Comparison of ENCODE assay signal across 12 cellular contexts in the genomic region with DNA sequence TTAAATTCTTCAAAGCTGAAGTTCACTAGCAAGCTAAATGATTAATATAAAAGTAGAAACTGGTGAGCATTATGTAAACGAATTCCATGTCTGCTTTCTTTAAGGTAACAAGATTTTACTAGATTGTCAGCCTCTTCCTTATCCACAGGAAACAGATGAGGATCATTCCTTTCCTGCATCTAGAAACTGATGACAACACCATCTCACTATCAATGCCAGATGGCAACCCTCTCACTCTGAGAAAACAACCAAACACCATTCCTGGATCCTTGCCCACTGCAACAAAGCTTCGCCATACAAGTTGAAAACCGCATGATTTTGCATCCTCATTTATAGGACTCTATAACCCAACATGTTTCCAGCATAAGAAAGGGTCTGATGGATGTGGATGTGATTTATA.
DNase-seq lines count a peak whose midpoint lies in the region; ATAC-seq, FAIRE-seq and TF ChIP-seq lines count a peak whose summit lies in the region.
"Had no signal": no experiment of that assay in that cellular context is flagged by ENCODE, and none has a peak within 500 bp of the region (broad histone marks: within the 10 kb centered on the region; RNA-seq: fewer than 3 reads in every experiment).

No MANE protein-coding gene starts in this region.

- H3K27ac Mint-ChIP-seq in chondrocyte (ENCODE audit: unreplicated experiment) = peak overlapping the region; percentile 19
- H3K27ac Mint-ChIP-seq: activated B cell treated with CpG ODN at 0.5 μM for 24 hours; activated naive CD8-positive, alpha-beta T cell treated with anti-CD3 and anti-CD28 coated beads, Interleukin-2, amount 10 ng/mL, durations not matched to agents 7 days and 5 days had no signal

- peaks cover 13% of the 10 kb centered on the region for H3K36me3 Mint-ChIP-seq in chondrocyte (ENCODE audit: low read depth)
- H3K36me3 Mint-ChIP-seq: activated naive CD8-positive, alpha-beta T cell treated with anti-CD3 and anti-CD28 coated beads, Interleukin-2, amount 10 ng/mL, durations not matched to agents 7 days and 5 days had no signal

- no peak overlapping the region for H3K4me3 Mint-ChIP-seq in chondrocyte (ENCODE audit: unreplicated experiment)
- H3K4me3 Mint-ChIP-seq: activated B cell treated with CpG ODN at 0.5 μM for 24 hours; activated naive CD8-positive, alpha-beta T cell treated with anti-CD3 and anti-CD28 coated beads, Interleukin-2, amount 10 ng/mL, durations not matched to agents 7 days and 5 days had no signal

- H3K9me3 Mint-ChIP-seq in chondrocyte (ENCODE audit: low read depth) = no peaks in the 10 kb centered on the region
- H3K9me3 Mint-ChIP-seq: activated B cell treated with CpG ODN at 0.5 μM for 24 hours; activated naive CD8-positive, alpha-beta T cell treated with anti-CD3 and anti-CD28 coated beads, Interleukin-2, amount 10 ng/mL, durations not matched to agents 7 days and 5 days had no signal

- TF ChIP-seq CTCF in chondrocyte (IDR thresholded peaks at IDR 0.05) (no peak), prostate gland (IDR thresholded peaks at IDR 0.05) (no peak)

- TF ChIP-seq POLR2A in GM12892 (IDR thresholded peaks at IDR 0.05; ENCODE audit: low read depth, low read length) = no peak
- TF ChIP-seq POLR2A in prostate gland (IDR thresholded peaks at IDR 0.05) = no peak

- no peaks in the 10 kb centered on the region for H3K36me3 ChIP-seq in prostate gland
- H3K36me3 ChIP-seq: pancreas had no signal

- no peak overlapping the region for H3K4me3 ChIP-seq in prostate gland
- H3K4me3 ChIP-seq: heart left ventricle, pancreas had no signal

- no peaks in the 10 kb centered on the region for H3K27me3 ChIP-seq in prostate gland (replicated peaks; ENCODE audit: insufficient read depth)
- H3K27me3 ChIP-seq: heart left ventricle had no signal

- no peak for ATAC-seq in GM21447 (IDR thresholded peaks at IDR 0.05; ENCODE audit: unreplicated experiment)
- ATAC-seq: heart left ventricle, pancreas had no signal

- no peaks in the 10 kb centered on the region for H3K4me1 ChIP-seq in prostate gland (replicated peaks)
- H3K4me1 ChIP-seq: pancreas had no signal

- DNase-seq in GM12892 (ENCODE audit: insufficient read length) (no peak), NCI-H446 treated with DMSO at 0.1 percent for 48 hours (lab: John Stamatoyannopoulos, UW) (peak; percentile 85), chondrocyte (ENCODE audit: low spot score) (no peak), prostate gland (ENCODE audit: low spot score) (peak; percentile 13), kidney glomerular epithelial cell (lab: John Stamatoyannopoulos, UW) (no peak)
- DNase-seq in activated naive CD4-positive, alpha-beta T cell (lab: John Stamatoyannopoulos, UW) = no peak
- DNase-seq in activated naive CD4-positive, alpha-beta T cell treated with Interleukin-2 at 50 U/mL for 16 hours = no peak
- DNase-seq: activated B cell treated with CpG ODN at 0.5 μM for 24 hours; activated naive CD8-positive, alpha-beta T cell treated with anti-CD3 and anti-CD28 coated beads, Interleukin-2, amount 10 ng/mL, durations not matched to agents 7 days and 5 days; pancreas had no signal

- H3K27ac ChIP-seq in prostate gland = no peak overlapping the region
- H3K27ac ChIP-seq: pancreas had no signal

- 59% methylated on average over 3 of the region's 3 CpGs for WGBS in prostate gland

- H3K27me3 Mint-ChIP-seq in chondrocyte (ENCODE audit: low read depth) = no peaks in the 10 kb centered on the region

- H3K4me1 Mint-ChIP-seq in chondrocyte (ENCODE audit: low read depth) = peaks cover 57% of the 10 kb centered on the region
- H3K4me1 Mint-ChIP-seq: activated B cell treated with CpG ODN at 0.5 μM for 24 hours; activated naive CD8-positive, alpha-beta T cell treated with anti-CD3 and anti-CD28 coated beads, Interleukin-2, amount 10 ng/mL, durations not matched to agents 7 days and 5 days had no signal

- FAIRE-seq in GM12892 (lab: Jason Lieb, UNC) = peak; percentile 9
- FAIRE-seq: pancreas had no signal

- intact Hi-C loops in prostate gland (cut with DNase I) = loop anchor here (2.0 kb wide), 1 partner anchor 56 kb away; no protein-coding TSS in a partner anchor

- no peaks in the 10 kb centered on the region for H3K9me3 ChIP-seq in prostate gland
- H3K9me3 ChIP-seq: heart left ventricle, pancreas had no signal

Comparison
In these comparisons a context has a peak if more than half of its experiments do, and no peak if none do; other contexts are left out.
1. DNase-seq: peak in NCI-H446 treated with DMSO at 0.1 percent for 48 hours (single experiment) and prostate gland (single experiment); none in GM12892 (single experiment), chondrocyte (single experiment), activated naive CD4-positive, alpha-beta T cell (0 of 4), kidney glomerular epithelial cell (single experiment) and activated naive CD4-positive, alpha-beta T cell treated with Interleukin-2 at 50 U/mL for 16 hours (single experiment).